Comparison of ENCODE assay signal across 20 cellular contexts in the genomic region with DNA sequence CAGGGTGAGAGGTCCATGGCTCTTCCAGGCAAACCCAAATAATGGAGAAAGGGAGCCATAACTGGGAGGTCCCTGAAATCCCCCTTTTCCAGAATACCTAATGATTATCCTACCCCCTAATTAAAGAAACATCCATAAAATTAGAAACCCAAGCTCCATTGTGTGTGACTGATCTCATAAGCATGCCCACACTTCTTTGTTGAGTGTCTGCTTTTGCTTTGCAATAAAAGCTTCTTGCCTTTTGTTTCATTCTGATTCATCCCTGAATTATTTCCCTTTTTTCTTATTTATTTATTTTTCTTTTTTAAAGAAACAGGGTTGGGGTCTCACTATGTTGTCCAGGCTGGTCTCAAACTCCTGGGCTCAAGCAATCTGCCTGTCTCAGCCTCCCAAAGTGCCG.
"Had no signal": no experiment of that assay in that cellular context is flagged by ENCODE, and none has a peak within 500 bp of the region (broad histone marks: within the 10 kb centered on the region; RNA-seq: fewer than 3 reads in every experiment).

No MANE protein-coding gene starts in this region.

- H3K36me3 ChIP-seq: neutrophil, pancreas, tibial artery had no signal

- H3K27ac ChIP-seq: neutrophil, pancreas, psoas muscle, tibial artery, VCaP had no signal

- ATAC-seq: activated CD4-positive, CD25-positive, alpha-beta regulatory T cell treated with anti-CD3 and anti-CD28 coated beads, Interleukin-2, amount 50 U/mL, for 24 hours; activated CD8-positive, alpha-beta memory T cell treated with anti-CD3 and anti-CD28 coated beads, Interleukin-2, amount 10 ng/mL, durations not matched to agents 7 days and 5 days; activated CD8-positive, alpha-beta T cell treated with anti-CD3 and anti-CD28 coated beads for 36 hours; activated naive CD8-positive, alpha-beta T cell treated with anti-CD3 and anti-CD28 coated beads, Interleukin-2, amount 50 U/mL, for 24 hours; esophagus mucosa; left colon; pancreas; psoas muscle; right cardiac atrium had no signal

- H3K4me1 ChIP-seq: pancreas, psoas muscle had no signal

- H3K27me3 ChIP-seq: pancreas, tibial artery had no signal

- DNase-seq: activated CD4-positive, alpha-beta T cell treated with anti-CD3 and anti-CD28 coated beads, Interleukin-2, amount 10 ng/mL, durations not matched to agents 24 days and 14 days; activated CD8-positive, alpha-beta memory T cell treated with anti-CD3 and anti-CD28 coated beads, Interleukin-2, amount 10 ng/mL, durations not matched to agents 7 days and 5 days; activated CD8-positive, alpha-beta T cell treated with anti-CD3 and anti-CD28 coated beads for 36 hours; activated effector memory CD4-positive, alpha-beta T cell treated with anti-CD3 and anti-CD28 coated beads, Interleukin-2, amount 50 U/mL, for 16 hours; activated naive CD4-positive, alpha-beta T cell treated with anti-CD3 and anti-CD28 coated beads, Interleukin-2, amount 10 ng/mL, durations not matched to agents 7 days and 5 days; activated naive CD8-positive, alpha-beta T cell treated with anti-CD3 and anti-CD28 coated beads, Interleukin-2, amount 50 U/mL, for 24 hours; activated T-cell treated with anti-CD3 and anti-CD28 coated beads for 4 hours; anterior cingulate cortex; effector CD4-positive, alpha-beta T cell; left colon; pancreas; psoas muscle; right cardiac atrium; stimulated activated CD4-positive, alpha-beta T cell treated with anti-CD3 and anti-CD28 coated beads, Interleukin-1b, Interleukin-23, amount 100 ng/mL, for 48 hours; substantia nigra; tibial artery had no signal

- H3K9me3 ChIP-seq: neutrophil, pancreas, psoas muscle, tibial artery had no signal

- H3K4me3 ChIP-seq: pancreas, psoas muscle, tibial artery had no signal
